17 cellular contexts compared by ENCODE assay signal in genomic region chr14:78644824-78645559, GRCh38.
DNase-seq lines count a peak whose midpoint lies in the region; ATAC-seq and TF ChIP-seq lines count a peak whose summit lies in the region.
"Had no signal": no experiment of that assay in that cellular context is flagged by ENCODE, and none has a peak within 500 bp of the region (broad histone marks: within the 10 kb centered on the region; RNA-seq: fewer than 3 reads in every experiment).

No MANE protein-coding gene starts in this region.

- no peak overlapping the region for H3K9ac ChIP-seq in mesendoderm (ENCODE audit: low read length)
- H3K9ac ChIP-seq: BLaER1 treated with 17β-estradiol and CSF1 and Interleukin-3, amounts not matched to agents 10 nM and 100 nM had no signal

- H3K36me3 ChIP-seq in H7 (replicated peaks; ENCODE audit: control insufficient read depth, insufficient read depth, low read length), result no peaks in the 10 kb centered on the region
- H3K36me3 ChIP-seq in mesendoderm (ENCODE audit: control insufficient read depth, insufficient read depth, low read length), result no peaks in the 10 kb centered on the region
- H3K36me3 ChIP-seq: BLaER1 treated with 17β-estradiol and CSF1 and Interleukin-3, amounts not matched to agents 10 nM and 100 nM had no signal

- no peak overlapping the region for H3K4me2 ChIP-seq in mesendoderm (ENCODE audit: low read length)
- H3K4me2 ChIP-seq: BLaER1 treated with 17β-estradiol and CSF1 and Interleukin-3, amounts not matched to agents 10 nM and 100 nM; PC-9 had no signal

- DNase-seq in DMS79 treated with DMSO at 0.1 percent for 48 hours (lab: John Stamatoyannopoulos, UW) (peak; percentile 100), H7 (peak; percentile 12), mesendoderm (peak; percentile 27), AG08395 (ENCODE audit: low spot score) (no peak), NCI-H2171 (lab: John Stamatoyannopoulos, UW) (no peak), hepatic stellate cell (ENCODE audit: low spot score) (no peak)
- DNase-seq: CD8-positive, alpha-beta memory T cell; DMS53; NCI-H1694 treated with DMSO at 0.1 percent for 48 hours; NCI-H446; NCI-H774; PC-9 had no signal

- H2BK120ac ChIP-seq in mesendoderm (ENCODE audit: low read depth, low read length), result no peak overlapping the region

- H3K27ac ChIP-seq in VCaP, result no peak overlapping the region
- no peak overlapping the region for H3K27ac ChIP-seq in mesendoderm (ENCODE audit: low read depth, low read length)
- H3K27ac ChIP-seq: BLaER1 treated with 17β-estradiol and CSF1 and Interleukin-3, amounts not matched to agents 10 nM and 100 nM; PC-9; RWPE1 had no signal

- 0 out of 2 replicates have a peak, but pooled peaks have one; percentile 7 for TF ChIP-seq CTCF in VCaP (conservative IDR thresholded peaks at IDR 0.05)

- H3K56ac ChIP-seq in mesendoderm (ENCODE audit: low read length), result no peak overlapping the region

- H3K4me3 ChIP-seq in H7 (ENCODE audit: insufficient read depth, low read depth, low read length), result no peak overlapping the region
- no peak overlapping the region for H3K4me3 ChIP-seq in mesendoderm (ENCODE audit: low read length)
- H3K4me3 ChIP-seq: BLaER1 treated with 17β-estradiol and CSF1 and Interleukin-3, amounts not matched to agents 10 nM and 100 nM; K562; PC-9 had no signal

- ATAC-seq in HG02981 (IDR thresholded peaks at IDR 0.05; ENCODE audit: unreplicated experiment), result no peak
- ATAC-seq: K562 had no signal

- H3K23ac ChIP-seq in mesendoderm (ENCODE audit: low read length), result no peak overlapping the region

- no peaks in the 10 kb centered on the region for H3K79me1 ChIP-seq in mesendoderm (ENCODE audit: low read length)

- no peaks in the 10 kb centered on the region for H3K79me2 ChIP-seq in mesendoderm (ENCODE audit: control insufficient read depth, insufficient read depth, low read length)

- H4K8ac ChIP-seq in mesendoderm (ENCODE audit: low read depth, low read length), result no peak overlapping the region

- H2AK5ac ChIP-seq in mesendoderm (ENCODE audit: low read length), result no peak overlapping the region

- WGBS in mesendoderm (ENCODE audit: extremely low coverage, insufficient coverage, low lambda C conversion rate), result no CpG with 5 or more reads among the region's 22 CpGs

- no peak overlapping the region for H2BK15ac ChIP-seq in mesendoderm (replicated peaks; ENCODE audit: low read depth)

- no peak overlapping the region for H3K4ac ChIP-seq in mesendoderm (ENCODE audit: low read depth, low read length)

- H2BK5ac ChIP-seq in mesendoderm (ENCODE audit: low read length), result no peak overlapping the region

- H3K27me3 ChIP-seq in H7 (ENCODE audit: control insufficient read depth, insufficient read depth, low read length), result no peaks in the 10 kb centered on the region
- no peaks in the 10 kb centered on the region for H3K27me3 ChIP-seq in mesendoderm (ENCODE audit: insufficient read depth, low read length, poor library complexity)
- H3K27me3 ChIP-seq: BLaER1 treated with 17β-estradiol and CSF1 and Interleukin-3, amounts not matched to agents 10 nM and 100 nM had no signal

- no peak overlapping the region for H4K5ac ChIP-seq in mesendoderm (ENCODE audit: low read length)

- H3K18ac ChIP-seq in mesendoderm (ENCODE audit: low read length), result no peak overlapping the region

- H3K4me1 ChIP-seq in mesendoderm (ENCODE audit: control insufficient read depth, low read depth, low read length), result no peaks in the 10 kb centered on the region

Comparison
In these comparisons a context has a peak if more than half of its experiments do, and no peak if none do; other contexts are left out.
1. DNase-seq: peak in DMS79 treated with DMSO at 0.1 percent for 48 hours (single experiment), H7 (single experiment) and mesendoderm (single experiment); none in AG08395 (single experiment), NCI-H2171 (single experiment) and hepatic stellate cell (single experiment).